In genomic region chr20:50762435-50763201, GRCh38 we compare ENCODE assay signal across 2 cellular contexts.
TF ChIP-seq lines count a peak whose summit lies in the region.

No MANE protein-coding gene starts in this region.

TF ChIP-seq in IMR-90, 13 proteins besides CTCF, POLR2A, EP300 and RAD21:
- TF ChIP-seq BHLHE40 (IDR thresholded peaks at IDR 0.05; ENCODE audit: low read depth, low read length): no peak
- peak; percentile 41 for TF ChIP-seq FOS (IDR thresholded peaks at IDR 0.05; ENCODE audit: low read depth, low read length)
- TF ChIP-seq MAZ (IDR thresholded peaks at IDR 0.05; ENCODE audit: borderline replicate concordance, low read depth, low read length): no peak
- TF ChIP-seq USF2 (IDR thresholded peaks at IDR 0.05; ENCODE audit: low read depth, low read length): peak; percentile 47; the same call in 1 of the 2 replicates
- peak; percentile 60; the same call in 1 of the 2 replicates for TF ChIP-seq CEBPB (IDR thresholded peaks at IDR 0.05; ENCODE audit: low read depth, low read length)
TF ChIP-seq in IMR-90: peak in this region for 3.

TF ChIP-seq in HepG2, 621 proteins besides CTCF, POLR2A, EP300 and RAD21 (continues in another document):
- TF ChIP-seq HNRNPL (IDR thresholded peaks at IDR 0.05; ENCODE audit: low read depth, low read length) (0 out of 2 replicates have a peak, but pooled peaks have one; percentile 16), HOXA3 (CRISPR knock-in tag; IDR thresholded peaks at IDR 0.05) (0 out of 2 replicates have a peak, but pooled peaks have one; percentile 7), JARID2 (CRISPR knock-in tag; IDR thresholded peaks at IDR 0.05; ENCODE audit: insufficient replicate concordance) (no peak), RFXANK (CRISPR knock-in tag; IDR thresholded peaks at IDR 0.05) (no peak), SRSF4 (IDR thresholded peaks at IDR 0.05; ENCODE audit: low read depth, low read length, poor library complexity, severe bottlenecking) (no peak), ZNF512B (CRISPR knock-in tag; IDR thresholded peaks at IDR 0.05; ENCODE audit: borderline replicate concordance) (0 out of 2 replicates have a peak, but pooled peaks have one; percentile 22), ZNF740 (CRISPR knock-in tag; IDR thresholded peaks at IDR 0.05) (no peak), THAP11 (CRISPR knock-in tag; IDR thresholded peaks at IDR 0.05) (no peak), ARID5B (CRISPR knock-in tag; IDR thresholded peaks at IDR 0.05) (no peak; the same call in 1 of the 2 replicates), TCF12 (IDR thresholded peaks at IDR 0.05) (no peak), TCF12 (CRISPR knock-in tag; IDR thresholded peaks at IDR 0.05) (0 out of 2 replicates have a peak, but pooled peaks have one; percentile 26), KLF12 (CRISPR knock-in tag; IDR thresholded peaks at IDR 0.05; ENCODE audit: borderline replicate concordance) (no peak), CREB1 (IDR thresholded peaks at IDR 0.05) (peak; percentile 29; the same call in 1 of the 2 replicates), CREB1 (CRISPR knock-in tag; IDR thresholded peaks at IDR 0.05) (no peak), MLLT10 (CRISPR knock-in tag; IDR thresholded peaks at IDR 0.05) (no peak), ZNF451 (CRISPR knock-in tag; IDR thresholded peaks at IDR 0.05) (no peak), ZNF121 (CRISPR knock-in tag; IDR thresholded peaks at IDR 0.05) (0 out of 2 replicates have a peak, but pooled peaks have one; percentile 36), ZNF543 (CRISPR knock-in tag; IDR thresholded peaks at IDR 0.05) (no peak), ETV6 (CRISPR knock-in tag; conservative IDR thresholded peaks at IDR 0.05) (0 out of 2 replicates have a peak, but pooled peaks have one; percentile 29), ZNF354B (CRISPR knock-in tag; IDR thresholded peaks at IDR 0.05) (no peak), GMEB2 (CRISPR knock-in tag; IDR thresholded peaks at IDR 0.05; ENCODE audit: low read depth) (no peak), MXD1 (CRISPR knock-in tag; IDR thresholded peaks at IDR 0.05) (no peak), SMC3 (IDR thresholded peaks at IDR 0.05; ENCODE audit: low read length) (no peak), TGIF2 (CRISPR knock-in tag; IDR thresholded peaks at IDR 0.05) (peak; percentile 40; the same call in 1 of the 2 replicates), ADNP (CRISPR knock-in tag; IDR thresholded peaks at IDR 0.05) (no peak), ZNF800 (CRISPR knock-in tag; IDR thresholded peaks at IDR 0.05) (no peak), ZNF276 (CRISPR knock-in tag; IDR thresholded peaks at IDR 0.05; ENCODE audit: low read depth) (0 out of 2 replicates have a peak, but pooled peaks have one; percentile 56), FOSL2 (CRISPR knock-in tag; IDR thresholded peaks at IDR 0.05) (peak; percentile 70), FIP1L1 (IDR thresholded peaks at IDR 0.05; ENCODE audit: borderline replicate concordance, insufficient read depth, low read depth, low read length) (no peak), NR3C1 (CRISPR knock-in tag; IDR thresholded peaks at IDR 0.05) (no peak; the same call in 1 of the 2 replicates), MBD4 (IDR thresholded peaks at IDR 0.05; ENCODE audit: borderline replicate concordance, low read length) (no peak), HOXD1 (CRISPR knock-in tag; IDR thresholded peaks at IDR 0.05) (no peak), ZNF772 (CRISPR knock-in tag; IDR thresholded peaks at IDR 0.05) (0 out of 2 replicates have a peak, but pooled peaks have one; percentile 6), GMEB1 (CRISPR knock-in tag; IDR thresholded peaks at IDR 0.05; ENCODE audit: borderline replicate concordance) (no peak), ZFY (CRISPR knock-in tag; IDR thresholded peaks at IDR 0.05) (no peak), RXRB (CRISPR knock-in tag; IDR thresholded peaks at IDR 0.05; ENCODE audit: borderline replicate concordance) (no peak), ATF6 (CRISPR knock-in tag; conservative IDR thresholded peaks at IDR 0.05) (no peak), THAP9 (CRISPR knock-in tag; IDR thresholded peaks at IDR 0.05; ENCODE audit: borderline replicate concordance) (peak; percentile 31; the same call in 1 of the 2 replicates), GTF2F1 (IDR thresholded peaks at IDR 0.05; ENCODE audit: low read length) (no peak)
